In the genomic region with DNA sequence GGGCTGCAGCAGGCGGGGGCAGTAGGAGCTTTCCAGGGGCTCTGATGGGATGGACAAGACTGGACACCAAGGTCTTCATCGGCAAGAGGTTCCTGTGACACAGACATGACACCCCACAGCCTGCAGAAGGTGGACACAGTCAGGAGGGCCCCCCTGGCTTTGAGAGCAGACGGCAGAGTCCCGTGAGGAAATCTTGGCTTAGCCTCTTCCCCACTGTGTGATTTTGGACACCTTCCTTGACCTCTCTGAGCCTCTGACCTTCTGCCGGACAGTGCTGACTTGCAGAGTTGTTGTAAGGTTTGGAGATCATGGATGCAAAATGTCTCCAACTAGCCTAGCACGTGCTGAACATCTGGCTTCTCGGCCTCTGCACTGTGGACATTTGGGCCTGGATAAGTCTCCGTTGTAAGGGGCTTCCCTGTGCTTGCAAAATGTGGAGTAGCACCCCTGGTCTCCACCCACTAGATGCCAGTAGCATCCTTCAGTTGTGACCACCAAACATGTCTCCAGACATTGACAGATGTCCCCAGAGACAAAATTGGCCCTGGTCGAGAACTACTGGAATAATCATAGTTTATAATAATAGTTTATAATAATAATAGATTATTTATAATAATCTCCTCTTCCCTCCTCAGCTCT, we compare ENCODE assay signal across 13 cellular contexts. TPM values are rescaled to one million over a fixed set of nuclear protein-coding genes. Genes with fewer than 3 reads are reported as not detected.
A peak's percentile ranks its signal among the peaks of the same experiment; 100 is the strongest.
DNase-seq lines count a peak whose midpoint lies in the region; ATAC-seq and TF ChIP-seq lines count a peak whose summit lies in the region.
"Had no signal": no experiment of that assay in that cellular context is flagged by ENCODE, and none has a peak within 500 bp of the region (broad histone marks: within the 10 kb centered on the region; RNA-seq: fewer than 3 reads in every experiment).

No MANE protein-coding gene starts in this region.

- H3K9me2 ChIP-seq in neural cell (ENCODE audit: insufficient read depth, low read length): no peaks in the 10 kb centered on the region

- H3F3A ChIP-seq in neural cell (ENCODE audit: insufficient read depth, low read length, poor library complexity, severe bottlenecking): peaks cover 6% of the 10 kb centered on the region

- H3K4me3 ChIP-seq in DND-41 (ENCODE audit: low read depth in 1 of 2, low read length in 2 of 2): no peak overlapping the region
- H3K4me3 ChIP-seq in endodermal cell (ENCODE audit: low read length): no peak overlapping the region
- no peak overlapping the region for H3K4me3 ChIP-seq in neural cell (ENCODE audit: low read length)

- H3K4me1 ChIP-seq in DND-41 (ENCODE audit: insufficient read depth, low read length) (no peaks in the 10 kb centered on the region), endodermal cell (ENCODE audit: control insufficient read depth, insufficient read depth, low read length) (peaks cover 11% of the 10 kb centered on the region)

- H3K36me3 ChIP-seq in DND-41 (ENCODE audit: insufficient read depth, low read length) (peaks cover 46% of the 10 kb centered on the region), endodermal cell (ENCODE audit: control insufficient read depth, insufficient read depth, low read length) (no peaks in the 10 kb centered on the region), neural cell (ENCODE audit: insufficient read depth, low read length) (no peaks in the 10 kb centered on the region)

- H3K27ac ChIP-seq in DND-41 (ENCODE audit: low read length) (no peak overlapping the region), endodermal cell (ENCODE audit: low read depth, low read length) (no peak overlapping the region), neural cell (ENCODE audit: low read length) (no peak overlapping the region)
- H3K27ac ChIP-seq: KMS-11 had no signal

- H4K20me1 ChIP-seq in DND-41 (ENCODE audit: insufficient read depth, low read length): peaks cover 10% of the 10 kb centered on the region; the same call in 1 of the 2 replicates
- H4K20me1 ChIP-seq in neural cell (ENCODE audit: insufficient read depth): no peaks in the 10 kb centered on the region

- H2AFZ ChIP-seq in DND-41 (ENCODE audit: low read depth, low read length) (no peak overlapping the region), neural cell (ENCODE audit: low read depth, low read length) (no peak overlapping the region)

- no peak for TF ChIP-seq EP300 in neural cell (conservative IDR thresholded peaks at IDR 0.05; ENCODE audit: poor library complexity, severe bottlenecking)

- H3K36me3 Mint-ChIP-seq in endodermal cell (ENCODE audit: low read depth): peaks cover 2% of the 10 kb centered on the region

- H3K27ac Mint-ChIP-seq in endodermal cell: no peak overlapping the region
- H3K27ac Mint-ChIP-seq: activated T-helper 2 cell treated with anti-CD3 and anti-CD28 coated beads, Interferon-gamma antibody, Interleukin-2, Interleukin-4, amounts not matched to agents 10 μg/mL and 5 μg/mL and 100 μg/mL, durations not matched to agents 14 hours and 24 hours and 36 hours; nephron had no signal

- no peak for DNase-seq in DND-41
- DNase-seq in LHCN-M2 (ENCODE audit: low read depth): peak; percentile 18
- no peak for DNase-seq in endodermal cell
- no peak for DNase-seq in SHP77 (lab: John Stamatoyannopoulos, UW)
- no peak for DNase-seq in DMS79 (lab: John Stamatoyannopoulos, UW)
- DNase-seq: activated CD4-positive, alpha-beta T cell treated with anti-CD3 and anti-CD28 coated beads, Interleukin-2, amount 50 U/mL, for 4 hours; effector CD8-positive, alpha-beta T cell; islet precursor cell had no signal

- ATAC-seq in DND-41 (ENCODE audit: insufficient read depth, low read depth): no peak
- no peak for ATAC-seq in HG02938 (IDR thresholded peaks at IDR 0.05; ENCODE audit: unreplicated experiment)

- H3K4me3 Mint-ChIP-seq in endodermal cell: no peak overlapping the region
- H3K4me3 Mint-ChIP-seq: nephron had no signal

- peaks cover 17% of the 10 kb centered on the region for H3K4me1 Mint-ChIP-seq in endodermal cell
- H3K4me1 Mint-ChIP-seq: nephron had no signal

- TF ChIP-seq RAD21 in neural cell (conservative IDR thresholded peaks at IDR 0.05): peak; percentile 56

- peaks cover 5% of the 10 kb centered on the region for H3K27me3 Mint-ChIP-seq in endodermal cell (ENCODE audit: insufficient read depth)

- H3K27me3 ChIP-seq in DND-41 (ENCODE audit: insufficient read depth, low read length, poor library complexity) (no peaks in the 10 kb centered on the region), endodermal cell (ENCODE audit: control insufficient read depth, insufficient read depth, low read length, poor library complexity, severe bottlenecking) (no peaks in the 10 kb centered on the region), neural cell (ENCODE audit: insufficient read depth, low read depth, low read length) (no peaks in the 10 kb centered on the region)

- H3K9me3 Mint-ChIP-seq in endodermal cell: no peaks in the 10 kb centered on the region
- H3K9me3 Mint-ChIP-seq: activated T-helper 2 cell treated with anti-CD3 and anti-CD28 coated beads, Interferon-gamma antibody, Interleukin-2, Interleukin-4, amounts not matched to agents 10 μg/mL and 5 μg/mL and 100 μg/mL, durations not matched to agents 14 hours and 24 hours and 36 hours; nephron had no signal

- 86 to 88% methylated on average over 6 to 8 of the region's 9 CpGs for WGBS in endodermal cell (ENCODE audit: insufficient coverage in 1 of 2, insufficient read length in 1 of 2), 2 experiments

- no peaks in the 10 kb centered on the region for H3K9me3 ChIP-seq in DND-41 (ENCODE audit: insufficient read depth, low read length, severe bottlenecking)
- no peaks in the 10 kb centered on the region for H3K9me3 ChIP-seq in endodermal cell (ENCODE audit: control insufficient read depth, low read length)
- no peaks in the 10 kb centered on the region for H3K9me3 ChIP-seq in neural cell (ENCODE audit: low read length)

- H3K4me2 ChIP-seq in DND-41 (ENCODE audit: insufficient read depth, low read length): no peak overlapping the region
- H3K4me2 ChIP-seq in neural cell (ENCODE audit: low read length): no peak overlapping the region
- H3K4me2 ChIP-seq: KMS-11 had no signal

- TF ChIP-seq CTCF in DND-41 (IDR thresholded peaks at IDR 0.05; ENCODE audit: borderline replicate concordance, extremely low read depth, low read length, poor library complexity, severe bottlenecking): peak; percentile 18
- peak; percentile 51 for TF ChIP-seq CTCF in endodermal cell (conservative IDR thresholded peaks at IDR 0.05)
- TF ChIP-seq CTCF in neural cell (IDR thresholded peaks at IDR 0.05; ENCODE audit: poor library complexity, severe bottlenecking): peak; percentile 33

- no peak overlapping the region for H3K9ac ChIP-seq in DND-41 (ENCODE audit: low read depth, low read length)
- H3K9ac ChIP-seq in endodermal cell (ENCODE audit: extremely low read depth, low read length, poor library complexity, severe bottlenecking): no peak overlapping the region
- no peak overlapping the region for H3K9ac ChIP-seq in neural cell (ENCODE audit: low read length)
- H3K9ac ChIP-seq: KMS-11 had no signal

- H3K79me2 ChIP-seq in DND-41 (ENCODE audit: insufficient read depth, low read length) (no peaks in the 10 kb centered on the region), neural cell (replicated peaks; ENCODE audit: insufficient read depth, low read length) (no peaks in the 10 kb centered on the region)

TF ChIP-seq in neural cell, 6 proteins besides CTCF, POLR2A, EP300 and RAD21:
- TF ChIP-seq MXI1 (conservative IDR thresholded peaks at IDR 0.05; ENCODE audit: poor library complexity, severe bottlenecking): no peak
- peak; percentile 50 for TF ChIP-seq SMC3 (conservative IDR thresholded peaks at IDR 0.05; ENCODE audit: poor library complexity)

RNA-seq across cellular contexts. Expression of gene MCM5, which starts 54.6 kb away (rescaled TPM):
- total RNA-seq in LHCN-M2 (2014; rRNA removed): 100 and 139 TPM in 2 replicates
- 87.5 TPM for polyA plus RNA-seq in LHCN-M2 (2012)
- 100 to 1,000 TPM; 155 to 179 TPM for total RNA-seq in endodermal cell
- 89.4 TPM for polyA plus RNA-seq in endodermal cell (2013, experiment 1 of 2)
- 70.5 TPM for polyA plus RNA-seq in endodermal cell (2013, experiment 2 of 2)
- polyA plus RNA-seq in neural cell: 6.9 and 7.2 TPM in 2 replicates
- polyA minus RNA-seq in neural cell: 7.5 and 8.0 TPM in 2 replicates
